8 cellular contexts compared by ENCODE assay signal in the genomic region with DNA sequence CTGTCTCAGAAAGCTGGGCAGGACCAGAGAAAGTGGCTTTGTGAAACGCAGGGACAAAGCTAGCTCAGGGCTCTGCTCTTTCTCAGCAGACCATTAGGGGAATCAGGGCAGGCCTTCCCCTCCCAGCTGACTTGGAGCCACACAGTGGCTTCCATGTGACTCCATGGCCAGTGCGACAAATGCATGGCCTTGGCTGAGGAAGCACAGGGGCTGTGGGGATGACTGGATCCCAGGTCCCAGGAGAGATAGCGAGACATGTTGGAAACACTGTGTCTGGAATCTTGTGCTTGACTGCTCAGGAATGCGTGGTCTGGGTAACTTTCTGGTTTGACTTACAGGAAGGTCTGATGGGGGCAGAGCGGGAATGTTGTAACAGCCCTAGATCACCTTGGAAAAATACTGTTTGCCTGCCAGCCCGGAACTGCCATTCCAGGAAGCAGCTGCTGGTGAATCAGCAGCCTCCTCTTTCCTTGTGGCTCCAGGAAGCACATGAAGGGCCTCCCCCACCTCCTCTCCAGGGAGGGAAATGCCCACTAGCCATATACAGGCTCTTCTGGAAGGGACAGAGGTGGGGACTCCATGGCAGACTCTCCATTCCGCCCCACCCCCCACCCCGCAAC.
DNase-seq lines count a peak whose midpoint lies in the region; ATAC-seq and TF ChIP-seq lines count a peak whose summit lies in the region.

No MANE protein-coding gene starts in this region.

- intact Hi-C loops in CD14-positive monocyte (cut with micrococcal nuclease): loop anchor here in 1 of 2 donors (5.0 kb wide), 1 partner anchor 41 kb away; no protein-coding TSS in a partner anchor
- intact Hi-C loops in vagina (cut with DNase I): no loop called here

- H3K4me1 ChIP-seq in lung (ENCODE audit: control insufficient read depth in 2 of 2, insufficient read depth in 2 of 2, low read length in 2 of 2) (peaks cover 19 to 22% of the 10 kb centered on the region in 2 donors), vagina (peaks cover 73% of the 10 kb centered on the region)

- H3K9me3 ChIP-seq in lung (ENCODE audit: control insufficient read depth in 2 of 2, insufficient read depth in 1 of 2, low read length in 1 of 2) (no peaks in the 10 kb centered on the region), vagina (no peaks in the 10 kb centered on the region)

- H3K27ac ChIP-seq in lung (ENCODE audit: low read depth in 1 of 2, low read length in 1 of 2) (peak overlapping the region; percentile 83 to 94), vagina (peak overlapping the region; percentile 85)

- DNase-seq in CD14-positive monocyte (ENCODE audit: low spot score) (no peak), MV-4-11 (lab: John Stamatoyannopoulos, UW) (peak; percentile 28), chondrocyte (ENCODE audit: low spot score) (no peak), lung (ENCODE audit: low spot score) (peak; percentile 76), vagina (ENCODE audit: extremely low spot score in 2 of 2) (peak in 1 of 2 donors; percentile 96)

- H3K4me3 ChIP-seq in lung (no peak overlapping the region), vagina (no peak overlapping the region)

- 47 to 51% methylated on average over 8 of the region's 8 CpGs for WGBS in lung, 2 donors

- H3K4me3 Mint-ChIP-seq in CD14-positive monocyte: peak overlapping the region in 1 of 2 donors; percentile 32
- peak overlapping the region; percentile 18 for H3K4me3 Mint-ChIP-seq in chondrocyte (ENCODE audit: unreplicated experiment)

- H3K4me1 Mint-ChIP-seq in CD14-positive monocyte (peaks cover 54% of the 10 kb centered on the region), chondrocyte (ENCODE audit: low read depth) (peaks cover 94% of the 10 kb centered on the region)

- H3K9me3 Mint-ChIP-seq in CD14-positive monocyte: peaks cover 0 to 2% (median 0%) of the 10 kb centered on the region in 7 donors
- peaks cover 5% of the 10 kb centered on the region for H3K9me3 Mint-ChIP-seq in chondrocyte (ENCODE audit: low read depth)

- TF ChIP-seq CTCF in CD14-positive monocyte (IDR thresholded peaks at IDR 0.05) (no peak), chondrocyte (IDR thresholded peaks at IDR 0.05) (no peak), lung (IDR thresholded peaks at IDR 0.05; ENCODE audit: control extremely low read depth, extremely low read depth) (no peak), vagina (IDR thresholded peaks at IDR 0.05) (no peak)

- H3K36me3 ChIP-seq in lung (ENCODE audit: control insufficient read depth in 2 of 2, insufficient read depth in 2 of 2, low read length in 2 of 2) (no peaks in the 10 kb centered on the region), vagina (no peaks in the 10 kb centered on the region)

- ATAC-seq in lung (ENCODE audit: insufficient read depth, low FRiP score) (peak; percentile 77), HG03139 (IDR thresholded peaks at IDR 0.05; ENCODE audit: unreplicated experiment) (no peak), GM18868 (IDR thresholded peaks at IDR 0.05; ENCODE audit: unreplicated experiment) (no peak), HG03196 (IDR thresholded peaks at IDR 0.05; ENCODE audit: unreplicated experiment) (no peak)

- H3K36me3 Mint-ChIP-seq in CD14-positive monocyte (peaks cover 7 to 13% of the 10 kb centered on the region in 2 donors), chondrocyte (ENCODE audit: low read depth) (no peaks in the 10 kb centered on the region)

- H3K27me3 ChIP-seq in lung (ENCODE audit: control insufficient read depth, insufficient read depth): no peaks in the 10 kb centered on the region
- H3K27me3 ChIP-seq in vagina: no peaks in the 10 kb centered on the region

- H3K27me3 Mint-ChIP-seq in CD14-positive monocyte (ENCODE audit: low read depth in 3 of 3) (peaks cover 0 to 2% (median 2%) of the 10 kb centered on the region in 3 donors), chondrocyte (ENCODE audit: low read depth) (no peaks in the 10 kb centered on the region)

- no peak for TF ChIP-seq POLR2A in vagina (IDR thresholded peaks at IDR 0.05)

- H3K27ac Mint-ChIP-seq in CD14-positive monocyte (peak overlapping the region; percentile 25 to 87 (median 74)), chondrocyte (ENCODE audit: unreplicated experiment) (peak overlapping the region; percentile 97)

Comparison
In these comparisons a context has a peak if more than half of its experiments do, and no peak if none do; other contexts are left out.
1. DNase-seq: peak in MV-4-11 (single experiment) and lung (single experiment); none in CD14-positive monocyte (single experiment) and chondrocyte (single experiment).